In genomic region chr6:155157101-155157500, GRCh38 we compare ENCODE assay signal across 2 cellular contexts.
TF ChIP-seq lines count a peak whose summit lies in the region.

No MANE protein-coding gene starts in this region.

TF ChIP-seq in H1, 55 proteins besides CTCF, POLR2A, EP300 and RAD21:
- TF ChIP-seq, protein P1, sequence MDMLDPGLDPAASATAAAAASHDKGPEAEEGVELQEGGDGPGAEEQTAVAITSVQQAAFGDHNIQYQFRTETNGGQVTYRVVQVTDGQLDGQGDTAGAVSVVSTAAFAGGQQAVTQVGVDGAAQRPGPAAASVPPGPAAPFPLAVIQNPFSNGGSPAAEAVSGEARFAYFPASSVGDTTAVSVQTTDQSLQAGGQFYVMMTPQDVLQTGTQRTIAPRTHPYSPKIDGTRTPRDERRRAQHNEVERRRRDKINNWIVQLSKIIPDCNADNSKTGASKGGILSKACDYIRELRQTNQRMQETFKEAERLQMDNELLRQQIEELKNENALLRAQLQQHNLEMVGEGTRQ (IDR thresholded peaks at IDR 0.05; ENCODE audit: low read length) = no peak
- TF ChIP-seq CBX5 (IDR thresholded peaks at IDR 0.05; ENCODE audit: low read depth, low read length) (no peak), SIN3A (conservative IDR thresholded peaks at IDR 0.05 in 1 of 2, IDR thresholded peaks at IDR 0.05 in 1 of 2; ENCODE audit: low read depth in 1 of 2, low read length in 2 of 2) (no peak), HDAC2 (IDR thresholded peaks at IDR 0.05; ENCODE audit: borderline replicate concordance in 1 of 2, low read depth in 2 of 2, low read length in 2 of 2) (no peak), RNF2 (IDR thresholded peaks at IDR 0.05; ENCODE audit: borderline replicate concordance, low read depth, low read length, missing control alignments, poor library complexity, severe bottlenecking) (no peak), POLR2AphosphoS5 (IDR thresholded peaks at IDR 0.05; ENCODE audit: low read depth, low read length) (no peak), CBX8 (IDR thresholded peaks at IDR 0.05; ENCODE audit: borderline replicate concordance, low read depth, low read length) (no peak), MAFK (IDR thresholded peaks at IDR 0.05; ENCODE audit: low read depth, low read length) (no peak), PHF8 (conservative IDR thresholded peaks at IDR 0.05; ENCODE audit: low read depth, low read length) (no peak), SRF (IDR thresholded peaks at IDR 0.05; ENCODE audit: low read depth, low read length) (no peak), NANOG (IDR thresholded peaks at IDR 0.05; ENCODE audit: insufficient read depth, low read depth, low read length, poor library complexity, severe bottlenecking) (no peak), NRF1 (IDR thresholded peaks at IDR 0.05; ENCODE audit: low read depth, low read length) (no peak), GABPA (IDR thresholded peaks at IDR 0.05; ENCODE audit: borderline replicate concordance, insufficient read depth, low read length) (no peak)
- TF ChIP-seq, protein P2, sequence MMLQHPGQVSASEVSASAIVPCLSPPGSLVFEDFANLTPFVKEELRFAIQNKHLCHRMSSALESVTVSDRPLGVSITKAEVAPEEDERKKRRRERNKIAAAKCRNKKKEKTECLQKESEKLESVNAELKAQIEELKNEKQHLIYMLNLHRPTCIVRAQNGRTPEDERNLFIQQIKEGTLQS (IDR thresholded peaks at IDR 0.05; ENCODE audit: insufficient read depth, low read depth, low read length) = no peak

TF ChIP-seq in WTC11, 78 proteins besides CTCF, POLR2A, EP300 and RAD21:
- no peak for TF ChIP-seq FOXP4 (CRISPR knock-in tag; IDR thresholded peaks at IDR 0.05)
- no peak for TF ChIP-seq ZNF138 (CRISPR knock-in tag; conservative IDR thresholded peaks at IDR 0.05)
- TF ChIP-seq ZNF671 (CRISPR knock-in tag; IDR thresholded peaks at IDR 0.05) = no peak
- TF ChIP-seq, protein P3, sequence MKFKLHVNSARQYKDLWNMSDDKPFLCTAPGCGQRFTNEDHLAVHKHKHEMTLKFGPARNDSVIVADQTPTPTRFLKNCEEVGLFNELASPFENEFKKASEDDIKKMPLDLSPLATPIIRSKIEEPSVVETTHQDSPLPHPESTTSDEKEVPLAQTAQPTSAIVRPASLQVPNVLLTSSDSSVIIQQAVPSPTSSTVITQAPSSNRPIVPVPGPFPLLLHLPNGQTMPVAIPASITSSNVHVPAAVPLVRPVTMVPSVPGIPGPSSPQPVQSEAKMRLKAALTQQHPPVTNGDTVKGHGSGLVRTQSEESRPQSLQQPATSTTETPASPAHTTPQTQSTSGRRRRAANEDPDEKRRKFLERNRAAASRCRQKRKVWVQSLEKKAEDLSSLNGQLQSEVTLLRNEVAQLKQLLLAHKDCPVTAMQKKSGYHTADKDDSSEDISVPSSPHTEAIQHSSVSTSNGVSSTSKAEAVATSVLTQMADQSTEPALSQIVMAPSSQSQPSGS (CRISPR knock-in tag; IDR thresholded peaks at IDR 0.05; ENCODE audit: borderline replicate concordance, low read depth) = no peak
- TF ChIP-seq HMGXB4 (CRISPR knock-in tag; IDR thresholded peaks at IDR 0.05) = no peak
- TF ChIP-seq ZNF423 (CRISPR knock-in tag; IDR thresholded peaks at IDR 0.05) = no peak
- TF ChIP-seq TP53 (CRISPR knock-in tag; IDR thresholded peaks at IDR 0.05) = no peak
- TF ChIP-seq ESRRA (CRISPR knock-in tag; IDR thresholded peaks at IDR 0.05; ENCODE audit: borderline replicate concordance) = no peak
- no peak for TF ChIP-seq EMX1 (CRISPR knock-in tag; IDR thresholded peaks at IDR 0.05)
- TF ChIP-seq JAZF1 (CRISPR knock-in tag; IDR thresholded peaks at IDR 0.05) = no peak
- TF ChIP-seq, protein P4, sequence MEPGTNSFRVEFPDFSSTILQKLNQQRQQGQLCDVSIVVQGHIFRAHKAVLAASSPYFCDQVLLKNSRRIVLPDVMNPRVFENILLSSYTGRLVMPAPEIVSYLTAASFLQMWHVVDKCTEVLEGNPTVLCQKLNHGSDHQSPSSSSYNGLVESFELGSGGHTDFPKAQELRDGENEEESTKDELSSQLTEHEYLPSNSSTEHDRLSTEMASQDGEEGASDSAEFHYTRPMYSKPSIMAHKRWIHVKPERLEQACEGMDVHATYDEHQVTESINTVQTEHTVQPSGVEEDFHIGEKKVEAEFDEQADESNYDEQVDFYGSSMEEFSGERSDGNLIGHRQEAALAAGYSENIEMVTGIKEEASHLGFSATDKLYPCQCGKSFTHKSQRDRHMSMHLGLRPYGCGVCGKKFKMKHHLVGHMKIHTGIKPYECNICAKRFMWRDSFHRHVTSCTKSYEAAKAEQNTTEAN (CRISPR knock-in tag; IDR thresholded peaks at IDR 0.05) = no peak
- no peak for TF ChIP-seq KAT7 (CRISPR knock-in tag; IDR thresholded peaks at IDR 0.05; ENCODE audit: borderline replicate concordance)
- TF ChIP-seq E2F5 (CRISPR knock-in tag; IDR thresholded peaks at IDR 0.05) = no peak
- no peak for TF ChIP-seq AFF4 (CRISPR knock-in tag; IDR thresholded peaks at IDR 0.05; ENCODE audit: borderline replicate concordance)
- TF ChIP-seq ETV6 (CRISPR knock-in tag; IDR thresholded peaks at IDR 0.05) = no peak
